25 cellular contexts compared by ENCODE assay signal in the genomic region with DNA sequence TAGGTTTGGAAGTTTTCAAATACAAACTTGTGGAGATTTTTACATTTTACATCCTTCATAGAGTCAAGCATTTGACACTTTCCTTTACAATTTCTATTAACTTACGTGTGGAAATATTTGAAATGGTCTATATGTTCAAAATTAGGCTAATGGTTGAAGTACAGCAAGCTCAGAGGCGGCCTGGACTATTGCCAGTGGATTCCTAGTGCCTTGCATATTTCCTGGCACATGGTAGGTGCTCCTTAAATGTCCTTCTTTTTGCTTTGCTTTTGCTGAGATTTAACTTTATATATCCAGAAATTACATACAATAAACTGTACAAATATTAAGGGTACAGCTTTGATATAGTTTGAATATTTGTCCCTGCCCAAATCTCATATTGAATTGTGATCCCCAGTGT.
A peak's percentile ranks its signal among the peaks of the same experiment; 100 is the strongest.
DNase-seq lines count a peak whose midpoint lies in the region; ATAC-seq and TF ChIP-seq lines count a peak whose summit lies in the region.
"Had no signal": no experiment of that assay in that cellular context is flagged by ENCODE, and none has a peak within 500 bp of the region (broad histone marks: within the 10 kb centered on the region; RNA-seq: fewer than 3 reads in every experiment).

No MANE protein-coding gene starts in this region.

- no peaks in the 10 kb centered on the region for H3K36me3 Mint-ChIP-seq in activated T-helper 17 cell treated with anti-CD3 and anti-CD28 coated beads, Interleukin-2, amount 50 U/mL, for 72 hours (ENCODE audit: low read depth)

- H3K4me1 ChIP-seq in SK-N-SH (ENCODE audit: control insufficient read depth in 1 of 2, insufficient read depth in 2 of 2, low read depth in 1 of 2, low read length in 1 of 2) = peaks cover 0 to 4% of the 10 kb centered on the region in 2 experiments; a peak in 1 of 4 replicates

- DNase-seq in SK-N-SH (no peak), astrocyte of the hippocampus (ENCODE audit: low read depth, low spot score) (peak; percentile 29), fibroblast of gingiva (ENCODE audit: low read depth) (peak; percentile 15), DMS53 (lab: John Stamatoyannopoulos, UW) (no peak)
- DNase-seq in activated CD4-positive, alpha-beta T cell treated with anti-CD3 and anti-CD28 coated beads for 48 hours = no peak
- DNase-seq: COR-L47, DMS 273 treated with DMSO at 0.1 percent for 48 hours, H7, HFFc6, Kasumi-1, NCI-H1092 treated with DMSO at 0.1 percent for 48 hours, NCI-H146, NCI-H2029 treated with DMSO at 0.1 percent for 48 hours, NCI-H2171, NCI-H526, PC-3, SIG-M5 had no signal

- no peaks in the 10 kb centered on the region for H3K27me3 ChIP-seq in SK-N-SH (ENCODE audit: insufficient read depth)

- no peaks in the 10 kb centered on the region for H3K9me3 ChIP-seq in SK-N-SH

- H3K4me2 ChIP-seq in SK-N-SH = no peak overlapping the region

- WGBS in SK-N-SH (ENCODE audit: low lambda C conversion rate) = 77% methylated on average over 2 of the region's 2 CpGs

- H4K20me1 ChIP-seq in SK-N-SH (ENCODE audit: insufficient read depth) = no peaks in the 10 kb centered on the region

- no peak overlapping the region for H3K9ac ChIP-seq in SK-N-SH

- H3K4me3 ChIP-seq in SK-N-SH (ENCODE audit: low read depth in 2 of 2, low read length in 1 of 2) = no peak overlapping the region

- TF ChIP-seq CTCF in SK-N-SH (IDR thresholded peaks at IDR 0.05) = no peak

- H3K9me3 Mint-ChIP-seq in activated T-helper 17 cell treated with anti-CD3 and anti-CD28 coated beads, Interleukin-2, amount 50 U/mL, for 72 hours = peaks cover 7% of the 10 kb centered on the region
- H3K9me3 Mint-ChIP-seq: IgD-negative memory B cell had no signal

- no peak for TF ChIP-seq EP300 in SK-N-SH (IDR thresholded peaks at IDR 0.05; ENCODE audit: borderline replicate concordance in 1 of 2, low read depth in 1 of 2, low read length in 1 of 2)

- H2AFZ ChIP-seq in SK-N-SH (ENCODE audit: low read depth) = no peak overlapping the region

- H3K4me1 Mint-ChIP-seq in activated T-helper 17 cell treated with anti-CD3 and anti-CD28 coated beads, Interleukin-2, amount 50 U/mL, for 72 hours = peaks cover 7% of the 10 kb centered on the region

- no peak overlapping the region for H3K4me3 Mint-ChIP-seq in activated T-helper 17 cell treated with anti-CD3 and anti-CD28 coated beads, Interleukin-2, amount 50 U/mL, for 72 hours
- H3K4me3 Mint-ChIP-seq: B cell, HFFc6, IgD-negative memory B cell had no signal

- no peaks in the 10 kb centered on the region for H3F3A ChIP-seq in SK-N-SH (replicated peaks; ENCODE audit: insufficient read depth)

- H3K36me3 ChIP-seq in SK-N-SH (replicated peaks in 1 of 2; ENCODE audit: control insufficient read depth in 1 of 2, insufficient read depth in 2 of 2, low read length in 1 of 2) = no peaks in the 10 kb centered on the region

- POLR2A ChIA-PET in SK-N-SH (lab: Yijun Ruan, JAX) = no interaction called here

- no peak overlapping the region for H3K27ac ChIP-seq in SK-N-SH (ENCODE audit: low read depth in 2 of 2, low read length in 1 of 2)
- H3K27ac ChIP-seq: 22Rv1, HL-60, RWPE1 had no signal

- no peaks in the 10 kb centered on the region for H3K9me2 ChIP-seq in SK-N-SH

- H3K79me2 ChIP-seq in SK-N-SH (ENCODE audit: insufficient read depth) = no peaks in the 10 kb centered on the region

- H3K27me3 Mint-ChIP-seq in activated T-helper 17 cell treated with anti-CD3 and anti-CD28 coated beads, Interleukin-2, amount 50 U/mL, for 72 hours = no peaks in the 10 kb centered on the region

- ATAC-seq in SK-N-SH treated with all-trans-retinoic acid at 6 μM for 48 hours (no peak), GM18517 (IDR thresholded peaks at IDR 0.05; ENCODE audit: unreplicated experiment) (no peak)
- no peak for ATAC-seq in activated T-helper 17 cell treated with anti-CD3 and anti-CD28 coated beads, Interleukin-2, amount 50 U/mL, for 72 hours (replicated peaks)
- ATAC-seq: PC-3 had no signal

- H3K27ac Mint-ChIP-seq in activated T-helper 17 cell treated with anti-CD3 and anti-CD28 coated beads, Interleukin-2, amount 50 U/mL, for 72 hours = no peak overlapping the region
- H3K27ac Mint-ChIP-seq: B cell, HFFc6, IgD-negative memory B cell had no signal

- no peak for TF ChIP-seq RAD21 in SK-N-SH (IDR thresholded peaks at IDR 0.05; ENCODE audit: low read length)

- CTCF ChIA-PET in SK-N-SH (lab: Yijun Ruan, JAX) = interaction anchor here (1.1 to 2.2 kb wide), 3 partner anchors 12 to 358 kb away, joined by 4 to 7 read pairs (median 6); no protein-coding TSS in a partner anchor

TF ChIP-seq in SK-N-SH, 30 proteins besides CTCF, POLR2A, EP300 and RAD21:
- no peak for TF ChIP-seq RFX5 (IDR thresholded peaks at IDR 0.05; ENCODE audit: low read length)
- TF ChIP-seq EZH2phosphoT487 (IDR thresholded peaks at IDR 0.05; ENCODE audit: borderline replicate concordance, low read depth) = no peak
- TF ChIP-seq TAF1 (IDR thresholded peaks at IDR 0.05; ENCODE audit: borderline replicate concordance, low read depth, low read length) = no peak
- no peak for TF ChIP-seq GATA2 (CRISPR knock-in tag; IDR thresholded peaks at IDR 0.05)
- TF ChIP-seq NFIC (IDR thresholded peaks at IDR 0.05; ENCODE audit: borderline replicate concordance) = 0 out of 2 replicates have a peak, but pooled peaks have one; percentile 16
- TF ChIP-seq FOXM1 (IDR thresholded peaks at IDR 0.05; ENCODE audit: low read depth) = no peak
TF ChIP-seq in SK-N-SH: peak in this region for 1.

TF ChIP-seq in SK-N-SH treated with all-trans-retinoic acid at 6 μM for 48 hours, 23 proteins besides CTCF, POLR2A, EP300 and RAD21:
- TF ChIP-seq SNAI2 (CRISPR knock-in tag; IDR thresholded peaks at IDR 0.05) (no peak), PPARA (CRISPR knock-in tag; IDR thresholded peaks at IDR 0.05; ENCODE audit: borderline replicate concordance) (no peak), ESRRG (CRISPR knock-in tag; IDR thresholded peaks at IDR 0.05) (no peak)

Comparison
In these comparisons a context has a peak if more than half of its experiments do, and no peak if none do; other contexts are left out.
1. DNase-seq: peak in astrocyte of the hippocampus (single experiment) and fibroblast of gingiva (single experiment); none in SK-N-SH (single experiment), DMS53 (single experiment) and activated CD4-positive, alpha-beta T cell treated with anti-CD3 and anti-CD28 coated beads for 48 hours (single experiment).